18 cellular contexts compared by ENCODE assay signal in the genomic region with DNA sequence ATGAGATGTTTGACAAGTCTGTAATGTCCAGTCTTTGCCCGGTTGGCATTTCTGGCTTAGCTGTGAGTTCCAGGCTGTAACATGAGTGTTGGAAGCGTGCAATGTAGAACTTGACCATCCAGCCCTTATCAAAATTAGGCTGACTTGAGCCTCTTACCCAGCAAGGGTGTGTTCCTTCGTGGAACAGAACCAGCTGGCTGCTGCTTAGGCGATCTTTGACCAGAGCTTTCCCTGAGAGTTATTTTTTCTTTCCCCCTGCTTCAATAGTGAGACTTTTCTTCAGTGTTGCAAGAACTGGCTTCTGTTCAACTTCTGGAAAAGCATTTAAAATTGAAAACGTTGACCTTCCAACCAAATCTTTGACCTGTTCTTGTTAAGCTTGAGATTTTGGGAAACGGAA. TPM values are rescaled to one million over a fixed set of nuclear protein-coding genes. Genes with fewer than 3 reads are reported as not detected.
A peak's percentile ranks its signal among the peaks of the same experiment; 100 is the strongest.
DNase-seq lines count a peak whose midpoint lies in the region; ATAC-seq and TF ChIP-seq lines count a peak whose summit lies in the region.
"Had no signal": no experiment of that assay in that cellular context is flagged by ENCODE, and none has a peak within 500 bp of the region (broad histone marks: within the 10 kb centered on the region; RNA-seq: fewer than 3 reads in every experiment).

No MANE protein-coding gene starts in this region.

- H3K9me1 ChIP-seq in IMR-90 (ENCODE audit: insufficient read depth, low read length), result no peaks in the 10 kb centered on the region

- no peak overlapping the region for H4K91ac ChIP-seq in IMR-90 (ENCODE audit: insufficient read depth, low read depth, low read length)

- no peaks in the 10 kb centered on the region for H3K79me1 ChIP-seq in IMR-90 (ENCODE audit: low read depth in 1 of 2, low read length in 2 of 2)

- TF ChIP-seq RAD21 in IMR-90 (IDR thresholded peaks at IDR 0.05; ENCODE audit: low read length), result no peak

- H4K8ac ChIP-seq in IMR-90 (ENCODE audit: low read depth in 2 of 2, low read length in 2 of 2), result no peak overlapping the region

- H3K56ac ChIP-seq in IMR-90 (ENCODE audit: extremely low read depth, insufficient read depth, low read length), result no peak overlapping the region

- H3K36me3 ChIP-seq in IMR-90 (ENCODE audit: control insufficient read depth, insufficient read depth, low read length), result no peaks in the 10 kb centered on the region
- no peaks in the 10 kb centered on the region for H3K36me3 ChIP-seq in right lobe of liver
- H3K36me3 ChIP-seq in gastrocnemius medialis, result no peaks in the 10 kb centered on the region
- H3K36me3 ChIP-seq: prostate gland, suprapubic skin had no signal

- H2BK120ac ChIP-seq in IMR-90 (ENCODE audit: low read depth, low read length), result no peak overlapping the region

- POLR2A ChIA-PET in IMR-90 (lab: Charles Lee; ENCODE audit: unreplicated experiment), result no interaction called here

- no peaks in the 10 kb centered on the region for H3K9me3 ChIP-seq in IMR-90 (ENCODE audit: control insufficient read depth, insufficient read depth, low read length)
- H3K9me3 ChIP-seq in right lobe of liver, result no peaks in the 10 kb centered on the region
- H3K9me3 ChIP-seq in gastrocnemius medialis, result no peaks in the 10 kb centered on the region
- H3K9me3 ChIP-seq: prostate gland, suprapubic skin had no signal

- no peak overlapping the region for H2BK15ac ChIP-seq in IMR-90 (ENCODE audit: low read depth, low read length)

- intact Hi-C loops in IMR-90 (cut with micrococcal nuclease) (no loop called here), right lobe of liver (cut with DNase I) (no loop called here), gastrocnemius medialis (cut with DNase I; ENCODE audit: low total_unique reads) (no loop called here)

- CTCF ChIA-PET in IMR-90 (lab: Yijun Ruan, JAX), result interaction anchor here (0.6 kb wide), 1 partner anchor 59 kb away, joined by 3 read pairs; no protein-coding TSS in a partner anchor

- 62% methylated on average over 2 of the region's 6 CpGs; no CpG with 5 or more reads in 1 of the 2 experiments for WGBS in IMR-90 (ENCODE audit: extremely low coverage in 2 of 2, insufficient read length in 1 of 2), 2 experiments
- WGBS in right lobe of liver (ENCODE audit: insufficient coverage, low coverage, low lambda C conversion rate, missing lambda C conversion rate), result 25% methylated on average over 6 of the region's 6 CpGs

- no peak overlapping the region for H3K4me2 ChIP-seq in IMR-90 (ENCODE audit: low read depth, low read length)

- no peak overlapping the region for H3K18ac ChIP-seq in IMR-90 (ENCODE audit: low read depth, low read length)

- H3K4me1 ChIP-seq in IMR-90 (ENCODE audit: control insufficient read depth, insufficient read depth, low read length) (no peaks in the 10 kb centered on the region; the same call in 1 of the 2 replicates), right lobe of liver (peaks cover 0 to 14% (median 6%) of the 10 kb centered on the region in 4 donors), gastrocnemius medialis (peaks cover 9 to 11% of the 10 kb centered on the region in 2 donors)
- H3K4me1 ChIP-seq: prostate gland, suprapubic skin had no signal

- H3K4me3 ChIP-seq in IMR-90 (ENCODE audit: insufficient read depth, low read depth, low read length), result no peak overlapping the region
- no peak overlapping the region for H3K4me3 ChIP-seq in fibroblast of mammary gland (ENCODE audit: control insufficient read depth, low read depth, low read length)
- H3K4me3 ChIP-seq in right lobe of liver, result no peak overlapping the region
- no peak overlapping the region for H3K4me3 ChIP-seq in gastrocnemius medialis
- H3K4me3 ChIP-seq: prostate gland, suprapubic skin had no signal

- H2AFZ ChIP-seq in IMR-90 (replicated peaks; ENCODE audit: low read length, poor library complexity), result no peak overlapping the region

- TF ChIP-seq CTCF in IMR-90 (conservative IDR thresholded peaks at IDR 0.05; ENCODE audit: low read depth, low read length), result no peak
- no peak for TF ChIP-seq CTCF in fibroblast of mammary gland (conservative IDR thresholded peaks at IDR 0.05; ENCODE audit: control insufficient read depth, insufficient read depth, low read depth, low read length)
- no peak for TF ChIP-seq CTCF in right lobe of liver (IDR thresholded peaks at IDR 0.05)
- TF ChIP-seq CTCF in gastrocnemius medialis (IDR thresholded peaks at IDR 0.05 in 4 of 5, conservative IDR thresholded peaks at IDR 0.05 in 1 of 5), result no peak

- H3K27ac ChIP-seq in IMR-90 (ENCODE audit: insufficient read depth, low read length), result no peak overlapping the region
- no peak overlapping the region for H3K27ac ChIP-seq in right lobe of liver
- H3K27ac ChIP-seq in gastrocnemius medialis, result no peak overlapping the region
- H3K27ac ChIP-seq: prostate gland, suprapubic skin had no signal

- no peak overlapping the region for H2BK20ac ChIP-seq in IMR-90 (ENCODE audit: low read depth, low read length)

- H4K5ac ChIP-seq in IMR-90 (ENCODE audit: low read depth, low read length), result no peak overlapping the region

- DNase-seq in IMR-90 (no peak), fibroblast of mammary gland (ENCODE audit: low read depth) (peak; percentile 23), right lobe of liver (peak in 2 of 3 donors; percentile 51 to 55), gastrocnemius medialis (peak in 1 of 2 donors; percentile 21), DMS153 (lab: John Stamatoyannopoulos, UW) (no peak), NCI-H345 treated with DMSO at 0.1 percent for 48 hours (lab: John Stamatoyannopoulos, UW; ENCODE audit: unreplicated experiment) (no peak), inferior parietal cortex (ENCODE audit: extremely low spot score) (no peak)
- no peak for DNase-seq in central memory CD4-positive, alpha-beta T cell
- DNase-seq: activated naive CD4-positive, alpha-beta T cell treated with anti-CD3 and anti-CD28 coated beads, Interleukin-2, amount 10 ng/mL, durations not matched to agents 7 days and 5 days; activated T-cell treated with anti-CD3 and anti-CD28 coated beads, Interleukin-2, amount 50 U/mL, for 48 hours; C1 segment of cervical spinal cord; endodermal cell; NCI-H510A; RPMI8226 had no signal

- dilution Hi-C loops in IMR-90 (cut with HindIII; ENCODE audit: low sequenced_read_pairs, unreplicated experiment), result no loop called here

- H2AK9ac ChIP-seq in IMR-90 (replicated peaks; ENCODE audit: low read depth, low read length, poor library complexity), result no peak overlapping the region

- in situ Hi-C loops in IMR-90 (cut with MboI; ENCODE audit: low sequenced_read_pairs) (no loop called here), gastrocnemius medialis (cut with MboI; ENCODE audit: low sequenced_read_pairs in 4 of 4) (no loop called here)

- no peak overlapping the region for H3K4ac ChIP-seq in IMR-90 (ENCODE audit: low read depth, low read length)

- no TSS peak for BruUV-seq in IMR-90 (replicated peaks; lab: Mats Ljungman, UMichigan)

- ATAC-seq in IMR-90 (ENCODE audit: low read depth), result peak; percentile 27; the same call in 1 of the 2 replicates
- peak; percentile 70 to 88 (median 86) for ATAC-seq in right lobe of liver
- peak; percentile 26 to 30 for ATAC-seq in gastrocnemius medialis
- ATAC-seq: activated CD4-positive, CD25-positive, alpha-beta regulatory T cell treated with anti-CD3 and anti-CD28 coated beads, Interleukin-2, amount 50 U/mL, for 24 hours; HCT116 had no signal

- H3K9ac ChIP-seq in IMR-90 (ENCODE audit: low read depth, low read length), result no peak overlapping the region

- no peak overlapping the region for H2BK5ac ChIP-seq in IMR-90 (ENCODE audit: low read depth, low read length, poor library complexity, severe bottlenecking)

- H3K14ac ChIP-seq in IMR-90 (replicated peaks; ENCODE audit: low read depth, low read length), result no peak overlapping the region

- H3K27me3 ChIP-seq in IMR-90 (ENCODE audit: control insufficient read depth, insufficient read depth, low read length) (no peaks in the 10 kb centered on the region), right lobe of liver (no peaks in the 10 kb centered on the region), gastrocnemius medialis (no peaks in the 10 kb centered on the region)
- H3K27me3 ChIP-seq: suprapubic skin had no signal

- no peak overlapping the region for H3K23ac ChIP-seq in IMR-90 (ENCODE audit: low read depth, low read length)

- TF ChIP-seq POLR2A in IMR-90 (IDR thresholded peaks at IDR 0.05; ENCODE audit: low read depth, low read length), result no peak
- TF ChIP-seq POLR2A in right lobe of liver (IDR thresholded peaks at IDR 0.05), result no peak
- no peak for TF ChIP-seq POLR2A in gastrocnemius medialis (IDR thresholded peaks at IDR 0.05)

- no peak overlapping the region for H2AK5ac ChIP-seq in IMR-90 (ENCODE audit: low read depth, low read length)

- H4K20me1 ChIP-seq in IMR-90 (ENCODE audit: insufficient read depth, low read length), result no peaks in the 10 kb centered on the region

TF ChIP-seq in IMR-90, 13 proteins besides CTCF, POLR2A, EP300 and RAD21 (continues in another document):
- TF ChIP-seq MAZ (IDR thresholded peaks at IDR 0.05; ENCODE audit: borderline replicate concordance, low read depth, low read length) (no peak), RCOR1 (IDR thresholded peaks at IDR 0.05; ENCODE audit: insufficient replicate concordance, low read length) (no peak), BHLHE40 (IDR thresholded peaks at IDR 0.05; ENCODE audit: low read depth, low read length) (no peak), NFE2L2 (IDR thresholded peaks at IDR 0.05; ENCODE audit: low read depth, low read length) (no peak), MAFK (IDR thresholded peaks at IDR 0.05; ENCODE audit: low read depth, low read length) (no peak), FOS (IDR thresholded peaks at IDR 0.05; ENCODE audit: low read depth, low read length) (no peak)
- TF ChIP-seq, protein P1, sequence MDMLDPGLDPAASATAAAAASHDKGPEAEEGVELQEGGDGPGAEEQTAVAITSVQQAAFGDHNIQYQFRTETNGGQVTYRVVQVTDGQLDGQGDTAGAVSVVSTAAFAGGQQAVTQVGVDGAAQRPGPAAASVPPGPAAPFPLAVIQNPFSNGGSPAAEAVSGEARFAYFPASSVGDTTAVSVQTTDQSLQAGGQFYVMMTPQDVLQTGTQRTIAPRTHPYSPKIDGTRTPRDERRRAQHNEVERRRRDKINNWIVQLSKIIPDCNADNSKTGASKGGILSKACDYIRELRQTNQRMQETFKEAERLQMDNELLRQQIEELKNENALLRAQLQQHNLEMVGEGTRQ (IDR thresholded peaks at IDR 0.05; ENCODE audit: low read depth, low read length), result no peak

RNA-seq across cellular contexts. Expression of a gene that starts 6.5 kb away (rescaled TPM):
- total RNA-seq in IMR-90 (2012; rRNA removed) (0.54 and 0.56 TPM in 2 replicates), right lobe of liver (1 to 10 TPM; 1.5 to 4.7 (median 3.6) TPM), gastrocnemius medialis (1 to 10 TPM in 1 of 4 donors, under 1 TPM in 2, not detected in 1; 0.31 to 2.2 (median 0.62) TPM)
- polyA plus RNA-seq in IMR-90 (2012; rRNA removed), result 0.29 and 0.33 TPM in 2 replicates
- polyA plus RNA-seq in IMR-90 (2012; cell fraction: cytosol; rRNA removed), result 0.18 and 1.2 TPM in 2 replicates
- 0.70 and 2.5 TPM in 2 replicates for polyA plus RNA-seq in IMR-90 (2012; cell fraction: nucleus; rRNA removed; ENCODE audit: low replicate concordance)

RNA-seq across cellular contexts. Expression of a gene that starts 57.9 kb away (rescaled TPM):
- total RNA-seq in IMR-90 (2012; rRNA removed) (4.1 and 10.6 TPM in 2 replicates), right lobe of liver (1 to 10 TPM; 3.9 to 7.4 (median 4.8) TPM), gastrocnemius medialis (10 to 100 TPM in 1 of 4 donors, 1 to 10 TPM in 3; 4.8 to 15.5 (median 6.9) TPM)
- polyA plus RNA-seq in IMR-90 (2012; rRNA removed), result 2.8 and 4.0 TPM in 2 replicates
- 0.92 and 1.1 TPM in 2 replicates for polyA plus RNA-seq in IMR-90 (2012; cell fraction: cytosol; rRNA removed)
- polyA plus RNA-seq in IMR-90 (2012; cell fraction: nucleus; rRNA removed; ENCODE audit: low replicate concordance), result 0.39 and 2.6 TPM in 2 replicates

Comparison
In these comparisons a context has a peak if more than half of its experiments do, and no peak if none do; other contexts are left out.
1. ATAC-seq: peak in every context shown above with its lines; median percentile 86 in right lobe of liver; 28 in gastrocnemius medialis; 27 in IMR-90.
2. DNase-seq: peak in fibroblast of mammary gland (single experiment) and right lobe of liver (2 of 3); none in IMR-90 (single experiment), central memory CD4-positive, alpha-beta T cell (single experiment), DMS153 (single experiment), NCI-H345 treated with DMSO at 0.1 percent for 48 hours (single experiment) and inferior parietal cortex (single experiment).